Comparison of ENCODE assay signal across 23 cellular contexts in the genomic region with DNA sequence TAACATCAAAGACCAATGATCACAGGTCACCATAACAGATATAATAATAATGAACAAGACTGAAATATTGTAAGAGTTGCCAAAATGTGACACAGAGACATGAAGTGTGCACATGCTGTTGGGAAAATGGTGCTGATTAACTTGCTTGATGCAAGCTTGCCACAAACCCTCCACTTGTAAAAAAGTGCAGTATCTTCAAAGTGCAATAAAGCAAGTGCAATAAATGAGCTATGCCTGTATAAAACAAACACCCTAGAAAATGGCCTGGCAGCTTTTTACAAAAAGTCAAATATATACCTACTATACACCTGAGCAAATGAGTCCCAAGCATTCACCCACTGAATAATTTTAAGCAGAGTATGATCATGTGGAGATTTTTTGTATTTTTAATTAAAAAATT. TPM values are rescaled to one million over a fixed set of nuclear protein-coding genes. Genes with fewer than 3 reads are reported as not detected.
DNase-seq lines count a peak whose midpoint lies in the region; ATAC-seq and FAIRE-seq lines count a peak whose summit lies in the region.
"Had no signal": no experiment of that assay in that cellular context is flagged by ENCODE, and none has a peak within 500 bp of the region (broad histone marks: within the 10 kb centered on the region; RNA-seq: fewer than 3 reads in every experiment).

No MANE protein-coding gene starts in this region.

- no peak overlapping the region for H3K4me3 ChIP-seq in small intestine (ENCODE audit: low read depth in 1 of 2, low read length in 2 of 2)
- H3K4me3 ChIP-seq: A549; BLaER1 treated with 17β-estradiol and CSF1 and Interleukin-3, amounts not matched to agents 10 nM and 100 nM; GM12878 had no signal

- no peaks in the 10 kb centered on the region for H3K9me3 ChIP-seq in small intestine (ENCODE audit: control insufficient read depth, low read depth)

- peak; percentile 26 for FAIRE-seq in HTR-8/SVneo (lab: Jason Lieb, UNC)
- no peak for FAIRE-seq in small intestine (lab: Jason Lieb, UNC)
- FAIRE-seq: GM12878, GM12892, GM18507 had no signal

- no peak for DNase-seq in HTR-8/SVneo (ENCODE audit: insufficient read length, low spot score)
- no peak for DNase-seq in left colon
- DNase-seq in small intestine = peak; percentile 13
- no peak for DNase-seq in NCI-H2107 treated with DMSO at 0.1 percent for 48 hours (lab: John Stamatoyannopoulos, UW; ENCODE audit: unreplicated experiment)
- DNase-seq in left ventricle myocardium superior = no peak
- DNase-seq: AML-193; Caco-2; CD4-positive, alpha-beta T cell; CD8-positive, alpha-beta T cell; DMS 273 treated with DMSO at 0.1 percent for 48 hours; DMS153; DMS53; DMS79; DND-41; EL; GDM1 had no signal

- H3K27ac ChIP-seq in small intestine (ENCODE audit: low read depth in 1 of 2, low read length in 1 of 2) = no peak overlapping the region
- H3K27ac ChIP-seq: 22Rv1; A549; BLaER1 treated with 17β-estradiol and CSF1 and Interleukin-3, amounts not matched to agents 10 nM and 100 nM; C4-2B had no signal

- no peaks in the 10 kb centered on the region for H3K36me3 ChIP-seq in small intestine (ENCODE audit: control insufficient read depth in 2 of 2, insufficient read depth in 2 of 2, low read length in 2 of 2)
- H3K36me3 ChIP-seq: BLaER1 treated with 17β-estradiol and CSF1 and Interleukin-3, amounts not matched to agents 10 nM and 100 nM had no signal

- intact Hi-C loops in left colon (cut with DNase I, micrococcal nuclease) (no loop called here), left ventricle myocardium superior (cut with micrococcal nuclease) (no loop called here)

- H3K4me1 ChIP-seq in small intestine (ENCODE audit: control insufficient read depth in 2 of 2, insufficient read depth in 1 of 2, low read depth in 1 of 2, low read length in 1 of 2) = no peaks in the 10 kb centered on the region
- H3K4me1 ChIP-seq: BLaER1 treated with 17β-estradiol and CSF1 and Interleukin-3, amounts not matched to agents 10 nM and 100 nM; Caco-2 had no signal

- no peaks in the 10 kb centered on the region for H3K27me3 ChIP-seq in small intestine (ENCODE audit: control insufficient read depth in 2 of 2, insufficient read depth in 2 of 2, low read length in 2 of 2)
- H3K27me3 ChIP-seq: BLaER1 treated with 17β-estradiol and CSF1 and Interleukin-3, amounts not matched to agents 10 nM and 100 nM had no signal

- peak; percentile 93 for ATAC-seq in left colon
- no peak for ATAC-seq in left ventricle myocardium superior
- ATAC-seq: A549; CD8-positive, alpha-beta T cell; GM12878 had no signal

RNA-seq across cellular contexts. Expression of a gene that starts 9.7 kb away (rescaled TPM):
- total RNA-seq in left colon = 10 to 100 TPM; 11.4 to 15.9 TPM
- 1 to 10 TPM in 1 of 3 donors, under 1 TPM in 2; 0.54 to 1.5 (median 0.89) TPM for polyA plus RNA-seq in small intestine
- total RNA-seq in left ventricle myocardium superior = 16.7 TPM
